Comparison of ENCODE assay signal across 31 cellular contexts in the genomic region with DNA sequence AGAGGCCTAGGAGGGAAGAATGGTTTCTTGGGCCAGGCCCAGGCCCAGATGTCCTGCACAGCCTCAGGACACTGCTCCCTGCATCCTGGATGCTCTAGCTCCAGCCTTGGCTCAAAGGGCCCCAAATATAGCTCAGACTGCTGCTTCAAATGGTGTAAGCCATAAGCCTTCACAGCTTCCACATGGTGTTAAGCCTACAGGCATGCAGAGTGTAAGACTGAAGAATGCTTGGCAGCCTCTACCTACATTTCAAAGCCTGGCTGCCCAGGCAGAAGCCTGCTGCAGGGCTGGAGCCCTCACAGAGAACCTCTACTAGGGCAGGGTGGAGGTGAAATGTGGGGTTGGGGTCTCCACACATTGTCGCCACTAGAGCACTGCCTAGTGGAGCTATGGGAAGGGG.
"Had no signal": no experiment of that assay in that cellular context is flagged by ENCODE, and none has a peak within 500 bp of the region (broad histone marks: within the 10 kb centered on the region; RNA-seq: fewer than 3 reads in every experiment).

No MANE protein-coding gene starts in this region.

- H3K27me3 ChIP-seq: ascending aorta, cardiac muscle cell had no signal

- H3K9me3 ChIP-seq: ascending aorta had no signal

- H3K27ac ChIP-seq: cardiac muscle cell, VCaP had no signal

- ATAC-seq: activated CD8-positive, alpha-beta T cell treated with anti-CD3 and anti-CD28 coated beads for 36 hours; activated naive CD8-positive, alpha-beta T cell treated with anti-CD3 and anti-CD28 coated beads, Interleukin-2, amount 50 U/mL, for 24 hours; activated T-cell treated with anti-CD3 and anti-CD28 coated beads, Interleukin-2, amount 50 U/mL, for 4 hours; activated T-cell treated with anti-CD3 and anti-CD28 coated beads, Interleukin-2, amount 50 U/mL, for 72 hours; activated T-helper 17 cell treated with anti-CD3 and anti-CD28 coated beads, Interleukin-2, amount 50 U/mL, for 72 hours had no signal

- H3K4me1 ChIP-seq: ascending aorta had no signal

- DNase-seq: activated B cell treated with CpG ODN at 0.5 μM for 24 hours; activated CD4-positive, alpha-beta memory T cell treated with anti-CD3 and anti-CD28 coated beads for 36 hours; activated CD4-positive, alpha-beta T cell treated with anti-CD3 and anti-CD28 coated beads for 4 hours; activated CD4-positive, alpha-beta T cell treated with anti-CD3 and anti-CD28 coated beads, Interleukin-2, amount 10 ng/mL, durations not matched to agents 24 days and 14 days; activated CD4-positive, alpha-beta T cell treated with anti-CD3 and anti-CD28 coated beads, Interleukin-2, amount 50 U/mL, for 1 hour; activated CD4-positive, alpha-beta T cell treated with anti-CD3 and anti-CD28 coated beads, Interleukin-2, amount 50 U/mL, for 4 hours; activated CD4-positive, CD25-positive, alpha-beta regulatory T cell treated with anti-CD3 and anti-CD28 coated beads, Interleukin-2, amount 50 U/mL, for 72 hours; activated CD8-positive, alpha-beta memory T cell treated with anti-CD3 and anti-CD28 coated beads, Interleukin-2, amount 50 U/mL, for 4 hours; activated CD8-positive, alpha-beta T cell treated with anti-CD3 and anti-CD28 coated beads for 36 hours; activated gamma-delta T cell; activated naive CD4-positive, alpha-beta T cell treated with anti-CD3 and anti-CD28 coated beads, Interleukin-2, amount 10 ng/mL, durations not matched to agents 7 days and 5 days; activated naive CD4-positive, alpha-beta T cell treated with Interleukin-2 at 50 U/mL for 16 hours; activated naive CD8-positive, alpha-beta T cell treated with anti-CD3 and anti-CD28 coated beads, Interleukin-2, amount 10 ng/mL, durations not matched to agents 7 days and 5 days; activated naive CD8-positive, alpha-beta T cell treated with anti-CD3 and anti-CD28 coated beads, Interleukin-2, amount 50 U/mL, for 24 hours; activated T-cell treated with anti-CD3 and anti-CD28 coated beads for 4 hours; activated T-cell treated with anti-CD3 and anti-CD28 coated beads, Interleukin-2, amount 50 U/mL, for 1 hour; activated T-cell treated with anti-CD3 and anti-CD28 coated beads, Interleukin-2, amount 50 U/mL, for 4 hours; activated T-cell treated with anti-CD3 and anti-CD28 coated beads, Interleukin-2, amount 50 U/mL, for 72 hours; amygdala; anterior cingulate cortex; caudate nucleus; cerebellar nuclear complex; T-helper 1 cell; T-helper 2 cell; T-helper 9 cell had no signal

- H3K36me3 ChIP-seq: ascending aorta, cardiac muscle cell had no signal

- H3K4me3 ChIP-seq: ascending aorta, cardiac muscle cell had no signal

- FAIRE-seq: bronchial epithelial cell, TTC549 had no signal
